Comparison of ENCODE assay signal across 1 cellular context in genomic region chr3:122405015-122405414, GRCh38.
TF ChIP-seq lines count a peak whose summit lies in the region.

No MANE protein-coding gene starts in this region.

TF ChIP-seq in endothelial cell of umbilical vein, 7 proteins besides CTCF, POLR2A, EP300 and RAD21:
- TF ChIP-seq FOS (IDR thresholded peaks at IDR 0.05; ENCODE audit: borderline replicate concordance, insufficient read depth, low read length) (no peak), POLR2AphosphoS5 (IDR thresholded peaks at IDR 0.05; ENCODE audit: insufficient read depth, low read depth, low read length) (no peak), JUN (IDR thresholded peaks at IDR 0.05; ENCODE audit: borderline replicate concordance, insufficient read depth, insufficient read length, low read depth) (no peak), MAX (IDR thresholded peaks at IDR 0.05; ENCODE audit: insufficient read depth, insufficient read length) (no peak), GATA2 (IDR thresholded peaks at IDR 0.05; ENCODE audit: insufficient read depth, insufficient read length, low read depth, low read length) (no peak), MYC (IDR thresholded peaks at IDR 0.05; ENCODE audit: low read depth, low read length) (no peak)
